In the genomic region with DNA sequence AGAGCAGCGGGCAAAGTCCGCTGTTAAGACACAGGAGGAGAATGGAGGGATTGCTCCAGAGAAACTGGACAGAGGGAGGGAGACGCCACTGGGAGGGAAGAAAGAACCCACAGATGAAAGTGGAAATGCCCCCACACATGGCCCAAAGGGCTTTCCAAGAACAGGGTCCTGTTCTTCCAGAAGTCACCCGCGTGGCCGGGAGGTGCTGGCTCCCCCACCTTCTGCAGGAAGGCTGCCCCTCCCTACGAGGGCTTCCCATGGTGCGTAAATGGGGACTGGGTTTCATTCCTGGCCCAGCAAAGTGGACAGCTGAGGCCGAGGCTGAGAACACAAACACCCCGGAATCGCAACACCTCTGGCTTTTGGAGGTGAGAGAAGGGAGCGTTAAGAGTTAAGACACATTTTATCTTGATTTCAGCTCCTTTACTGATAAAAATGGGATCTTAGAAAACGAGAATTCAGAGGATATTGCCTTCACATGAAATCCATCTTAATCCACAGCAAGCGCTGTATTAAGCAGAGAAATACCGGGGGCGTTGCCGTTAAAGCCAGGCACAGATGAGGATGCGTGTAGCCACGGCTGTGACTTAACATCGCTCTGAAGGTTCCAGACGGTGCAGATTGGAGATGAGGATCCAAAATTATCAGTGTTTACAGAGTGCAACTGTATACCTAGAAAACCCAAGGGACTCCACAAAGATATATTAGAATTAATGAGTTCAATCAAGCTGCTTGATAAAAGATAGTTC, we compare ENCODE assay signal across 16 cellular contexts. TPM values are rescaled to one million over a fixed set of nuclear protein-coding genes. Genes with fewer than 3 reads are reported as not detected.
DNase-seq lines count a peak whose midpoint lies in the region; ATAC-seq and TF ChIP-seq lines count a peak whose summit lies in the region.
"Had no signal": no experiment of that assay in that cellular context is flagged by ENCODE, and none has a peak within 500 bp of the region (broad histone marks: within the 10 kb centered on the region; RNA-seq: fewer than 3 reads in every experiment).

No MANE protein-coding gene starts in this region.

- no peaks in the 10 kb centered on the region for H3K4me1 Mint-ChIP-seq in chondrocyte (ENCODE audit: low read depth)
- no peaks in the 10 kb centered on the region for H3K4me1 Mint-ChIP-seq in T-cell
- H3K4me1 Mint-ChIP-seq: CD14-positive monocyte had no signal

- H3K27ac Mint-ChIP-seq in chondrocyte (ENCODE audit: unreplicated experiment) (no peak overlapping the region), T-cell (no peak overlapping the region)
- H3K27ac Mint-ChIP-seq: CD14-positive monocyte; CD8-positive, alpha-beta T cell had no signal

- DNase-seq in DMS 273 (lab: John Stamatoyannopoulos, UW; ENCODE audit: unreplicated experiment) = peak; percentile 44
- DNase-seq in DMS 273 treated with DMSO at 0.1 percent for 48 hours (lab: John Stamatoyannopoulos, UW) = no peak
- DNase-seq in D341Med (ENCODE audit: low spot score) = peak; percentile 51
- peak; percentile 56 for DNase-seq in chondrocyte (ENCODE audit: low spot score)
- DNase-seq in spleen = peak; percentile 23
- DNase-seq in activated effector memory CD4-positive, alpha-beta T cell treated with anti-CD3 and anti-CD28 coated beads, Interleukin-2, amount 50 U/mL, for 16 hours = no peak
- DNase-seq in T-cell = no peak
- DNase-seq: CD8-positive, alpha-beta T cell; COR-L47; DMS79 treated with DMSO at 0.1 percent for 48 hours; EL had no signal

- TF ChIP-seq CTCF in chondrocyte (IDR thresholded peaks at IDR 0.05) (no peak), spleen (IDR thresholded peaks at IDR 0.05 in 8 of 11, conservative IDR thresholded peaks at IDR 0.05 in 3 of 11) (no peak)

- TF ChIP-seq POLR2A in spleen (IDR thresholded peaks at IDR 0.05) = no peak

- ATAC-seq in GM19463 (IDR thresholded peaks at IDR 0.05; ENCODE audit: unreplicated experiment) (no peak), T-cell (replicated peaks in 1 of 4) (no peak)
- ATAC-seq: CD8-positive, alpha-beta T cell; HCT116; HepG2 had no signal

- 76 to 85% (median 80%) methylated on average over 21 of the region's 21 CpGs for whole genome bisulfite sequencing in spleen, 5 donors

- intact Hi-C loops in spleen (cut with DNase I; ENCODE audit: low total_unique reads) = no loop called here

- H3K27me3 ChIP-seq in spleen (replicated peaks in 1 of 7) = peaks cover 0 to 35% (median 0%) of the 10 kb centered on the region in 7 donors

- H3K9me3 Mint-ChIP-seq in chondrocyte (ENCODE audit: low read depth) (no peaks in the 10 kb centered on the region), T-cell (no peaks in the 10 kb centered on the region)
- H3K9me3 Mint-ChIP-seq: CD8-positive, alpha-beta T cell had no signal

- H3K9me3 ChIP-seq in spleen = no peaks in the 10 kb centered on the region

- H3K4me1 ChIP-seq in spleen = peaks cover 0 to 23% (median 2%) of the 10 kb centered on the region in 6 donors

- H3K36me3 Mint-ChIP-seq in chondrocyte (ENCODE audit: low read depth) (no peaks in the 10 kb centered on the region), T-cell (no peaks in the 10 kb centered on the region)
- H3K36me3 Mint-ChIP-seq: CD14-positive monocyte; CD8-positive, alpha-beta T cell had no signal

- H3K4me3 ChIP-seq in spleen = no peak overlapping the region

- POLR2A ChIA-PET in T-cell (lab: Charles Lee) = interaction anchor here in 1 of 2 donors (0.6 kb wide), 1 partner anchor 33 kb away, joined by 3 read pairs; no protein-coding TSS in a partner anchor

- H3K27me3 Mint-ChIP-seq in chondrocyte (ENCODE audit: low read depth) (peaks cover 2% of the 10 kb centered on the region), T-cell (peaks cover 10 to 11% of the 10 kb centered on the region in 2 donors)

- H3K4me3 Mint-ChIP-seq in chondrocyte (ENCODE audit: unreplicated experiment) (no peak overlapping the region), T-cell (no peak overlapping the region)
- H3K4me3 Mint-ChIP-seq: CD14-positive monocyte; CD8-positive, alpha-beta T cell had no signal

- peaks cover 0 to 29% (median 0%) of the 10 kb centered on the region in 6 donors for H3K36me3 ChIP-seq in spleen

- CTCF ChIA-PET in T-cell (lab: Charles Lee) = no interaction called here

- no peak overlapping the region for H3K27ac ChIP-seq in spleen
- H3K27ac ChIP-seq: 22Rv1 had no signal

RNA-seq across cellular contexts. Expression of a gene that starts 11.1 kb away (rescaled TPM):
- total RNA-seq in chondrocyte (17.9 to 93.2 TPM (median 91.2 TPM) in 3 replicates), spleen (100 to 1,000 TPM in 1 of 7 donors, 10 to 100 TPM in 6; 44.0 to 101 (median 64.5) TPM), T-cell (under 1 TPM in 2 of 5 donors, not detected in 3; 0.09 to 0.23 TPM)
- polyA plus RNA-seq in spleen = 10 to 100 TPM in 1 of 3 donors, 1 to 10 TPM in 2; 4.0 to 16.8 (median 4.4) TPM
- total RNA-seq: CD8-positive, alpha-beta T cell had no signal

Comparison
In these comparisons a context has a peak if more than half of its experiments do, and no peak if none do; other contexts are left out.
1. DNase-seq: peak in DMS 273 (single experiment), D341Med (single experiment), chondrocyte (single experiment) and spleen (single experiment); none in DMS 273 treated with DMSO at 0.1 percent for 48 hours (single experiment), activated effector memory CD4-positive, alpha-beta T cell treated with anti-CD3 and anti-CD28 coated beads, Interleukin-2, amount 50 U/mL, for 16 hours (single experiment) and T-cell (0 of 34).
2. RNA of a gene that starts 11.1 kb away (total RNA-seq): 17.9 to 93.2 TPM in chondrocyte and 44.0 to 101 TPM in spleen; 0.09 to 0.23 TPM in T-cell; every median in the first group is over 10 times any median in the second.